In the genomic region with DNA sequence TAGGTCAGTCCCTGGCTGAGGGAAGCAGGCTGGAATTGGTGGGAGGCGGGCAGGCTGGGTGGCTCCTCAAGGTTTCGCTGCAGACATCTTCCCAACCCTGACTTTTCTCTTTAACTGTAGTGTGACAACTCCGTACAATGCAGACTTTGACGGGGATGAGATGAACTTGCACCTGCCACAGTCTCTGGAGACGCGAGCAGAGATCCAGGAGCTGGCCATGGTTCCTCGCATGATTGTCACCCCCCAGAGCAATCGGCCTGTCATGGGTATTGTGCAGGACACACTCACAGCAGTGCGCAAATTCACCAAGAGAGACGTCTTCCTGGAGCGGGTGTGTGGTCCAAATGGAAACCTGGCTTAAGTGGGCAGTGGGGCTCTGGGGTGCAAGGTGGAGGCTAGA, we compare ENCODE assay signal across 1 cellular context.
TF ChIP-seq lines count a peak whose summit lies in the region.

No MANE protein-coding gene starts in this region.

TF ChIP-seq in HepG2, 621 proteins besides CTCF, POLR2A, EP300 and RAD21:
- no peak for TF ChIP-seq TBP (CRISPR knock-in tag; IDR thresholded peaks at IDR 0.05)
- no peak for TF ChIP-seq ZBTB20 (CRISPR knock-in tag; IDR thresholded peaks at IDR 0.05; ENCODE audit: borderline replicate concordance, low read depth)
- peak; percentile 64 for TF ChIP-seq RBM22 (optimal IDR thresholded peaks at IDR 0.05; ENCODE audit: low read length)
